Comparison of ENCODE assay signal across 8 cellular contexts in genomic region chr6:26183581-26184408, GRCh38.
DNase-seq lines count a peak whose midpoint lies in the region; ATAC-seq and FAIRE-seq lines count a peak whose summit lies in the region.

No MANE protein-coding gene starts in this region.

- H3K4me3 ChIP-seq in skeletal muscle cell (ENCODE audit: low read depth, low read length), result peak overlapping the region; percentile 48

- FAIRE-seq in TTC549 (lab: Jason Lieb, UNC), result peak; percentile 93

- ATAC-seq in HG02981 (IDR thresholded peaks at IDR 0.05; ENCODE audit: unreplicated experiment) (peak; percentile 49), HG03520 (IDR thresholded peaks at IDR 0.05; ENCODE audit: unreplicated experiment) (no peak)

- peak; percentile 91 for DNase-seq in DMS53 treated with DMSO at 0.1 percent for 48 hours (lab: John Stamatoyannopoulos, UW; ENCODE audit: unreplicated experiment)
- DNase-seq in cerebellar cortex (ENCODE audit: low spot score), result peak; percentile 94
- DNase-seq in iPS-NIHi11 (ENCODE audit: low spot score), result peak; percentile 47
- peak; percentile 53 for DNase-seq in skeletal muscle cell (ENCODE audit: low read depth)
- DNase-seq in UCSD-AML1 (lab: John Stamatoyannopoulos, UW; ENCODE audit: unreplicated experiment), result no peak
